Comparison of ENCODE assay signal across 9 cellular contexts in genomic region chr9:98380065-98380681, GRCh38.
DNase-seq lines count a peak whose midpoint lies in the region; ATAC-seq lines count a peak whose summit lies in the region.
"Had no signal": no experiment of that assay in that cellular context is flagged by ENCODE, and none has a peak within 500 bp of the region (broad histone marks: within the 10 kb centered on the region; RNA-seq: fewer than 3 reads in every experiment).

No MANE protein-coding gene starts in this region.

- H3K4me1 ChIP-seq in SJCRH30 = no peaks in the 10 kb centered on the region
- peaks cover 2% of the 10 kb centered on the region; the same call in 1 of the 2 replicates for H3K4me1 ChIP-seq in iPS DF 6.9 (ENCODE audit: control insufficient read depth, insufficient read depth, low read length)

- ATAC-seq in GM21367 (IDR thresholded peaks at IDR 0.05; ENCODE audit: unreplicated experiment) (peak; percentile 54), HG02885 (IDR thresholded peaks at IDR 0.05; ENCODE audit: poor library complexity, unreplicated experiment) (no peak)

- H3K4me3 ChIP-seq in SJCRH30 (no peak overlapping the region), iPS DF 6.9 (ENCODE audit: low read length) (no peak overlapping the region)
- H3K4me3 ChIP-seq: heart left ventricle had no signal

- H3K36me3 ChIP-seq in SJCRH30 (no peaks in the 10 kb centered on the region), iPS DF 6.9 (ENCODE audit: control insufficient read depth, insufficient read depth, low read length) (no peaks in the 10 kb centered on the region)
- H3K36me3 ChIP-seq: heart left ventricle had no signal

- H3K27me3 ChIP-seq in SJCRH30 (peaks cover 17% of the 10 kb centered on the region), iPS DF 6.9 (ENCODE audit: control insufficient read depth, insufficient read depth, low read length) (no peaks in the 10 kb centered on the region)
- H3K27me3 ChIP-seq: heart left ventricle had no signal

- H3K9me3 ChIP-seq in SJCRH30 (replicated peaks) (no peaks in the 10 kb centered on the region), iPS DF 6.9 (ENCODE audit: control insufficient read depth, insufficient read depth, low read length) (no peaks in the 10 kb centered on the region)
- H3K9me3 ChIP-seq: heart left ventricle had no signal

- no CpG with 5 or more reads among the region's 19 CpGs for WGBS in iPS DF 6.9 (ENCODE audit: insufficient coverage, insufficient read length)

- H3K27ac ChIP-seq in SJCRH30 = no peak overlapping the region
- no peak overlapping the region for H3K27ac ChIP-seq in iPS DF 6.9 (ENCODE audit: low read length)
- H3K27ac ChIP-seq: heart left ventricle had no signal

- DNase-seq in AG08395 (ENCODE audit: low spot score) (peak; percentile 55), SJCRH30 (peak; percentile 18 to 21), iPS DF 6.9 (ENCODE audit: low read depth, low spot score) (peak; percentile 25), DMS153 treated with DMSO at 0.1 percent for 48 hours (lab: John Stamatoyannopoulos, UW; ENCODE audit: unreplicated experiment) (no peak), NCI-H2171 (lab: John Stamatoyannopoulos, UW) (no peak)
- DNase-seq in activated CD4-positive, alpha-beta T cell treated with anti-CD3 and anti-CD28 coated beads for 4 hours = no peak

Comparison
In these comparisons a context has a peak if more than half of its experiments do, and no peak if none do; other contexts are left out.
1. DNase-seq: peak in AG08395 (single experiment), SJCRH30 (2 of 2) and iPS DF 6.9 (single experiment); none in DMS153 treated with DMSO at 0.1 percent for 48 hours (single experiment), activated CD4-positive, alpha-beta T cell treated with anti-CD3 and anti-CD28 coated beads for 4 hours (0 of 2) and NCI-H2171 (single experiment).